ENCODE assay signal across 8 cellular contexts in genomic region chr11:118792642-118793124, GRCh38. TPM values are rescaled to one million over a fixed set of nuclear protein-coding genes. Genes with fewer than 3 reads are reported as not detected.
DNase-seq lines count a peak whose midpoint lies in the region; ATAC-seq lines count a peak whose summit lies in the region.

No MANE protein-coding gene starts in this region.

- H3K27ac ChIP-seq in CD4-positive, alpha-beta memory T cell (ENCODE audit: low read depth, low read length): peak overlapping the region; percentile 99
- H3K27ac ChIP-seq in temporal lobe (ENCODE audit: low read depth, low read length): peak overlapping the region; percentile 97

- H3K27me3 Mint-ChIP-seq in CD4-positive, alpha-beta memory T cell: no peaks in the 10 kb centered on the region
- H3K27me3 Mint-ChIP-seq in activated naive CD8-positive, alpha-beta T cell treated with anti-CD3 and anti-CD28 coated beads for 36 hours: no peaks in the 10 kb centered on the region

- intact Hi-C loops in CD4-positive, alpha-beta memory T cell (cut with micrococcal nuclease): loop anchor here (5.0 kb wide), 1 partner anchor 50 kb away; no protein-coding TSS in a partner anchor

- peaks cover 7 to 41% (median 10%) of the 10 kb centered on the region in 4 donors for H3K4me1 Mint-ChIP-seq in CD4-positive, alpha-beta memory T cell
- peaks cover 20% of the 10 kb centered on the region for H3K4me1 Mint-ChIP-seq in activated naive CD8-positive, alpha-beta T cell treated with anti-CD3 and anti-CD28 coated beads for 36 hours

- ATAC-seq in GM19395 (IDR thresholded peaks at IDR 0.05; ENCODE audit: unreplicated experiment): peak; percentile 81
- peak; percentile 45 for ATAC-seq in HG03571 (IDR thresholded peaks at IDR 0.05; ENCODE audit: unreplicated experiment)

- H3K36me3 ChIP-seq in CD4-positive, alpha-beta memory T cell (ENCODE audit: insufficient read depth, low read length): no peaks in the 10 kb centered on the region

- peaks cover 6 to 35% of the 10 kb centered on the region in 2 donors for H3K36me3 Mint-ChIP-seq in CD4-positive, alpha-beta memory T cell
- H3K36me3 Mint-ChIP-seq in activated naive CD8-positive, alpha-beta T cell treated with anti-CD3 and anti-CD28 coated beads for 36 hours: peaks cover 13% of the 10 kb centered on the region

- CTCF ChIA-PET in CD4-positive, alpha-beta memory T cell (lab: Charles Lee; ENCODE audit: partially characterized antibody): interaction anchor here (0.7 to 10.5 kb wide), 33 partner anchors 8 to 275 kb away, joined by 3 to 149 read pairs (median 4); partner anchors contain the start of genes BCL9L, CXCR5 and VPS11

- peak; percentile 64 to 77 (median 70) for DNase-seq in CD4-positive, alpha-beta memory T cell
- DNase-seq in SK-MEL-5 (ENCODE audit: low read depth, low spot score): peak; percentile 92
- DNase-seq in activated naive CD8-positive, alpha-beta T cell treated with anti-CD3 and anti-CD28 coated beads for 36 hours: peak; percentile 72
- peak; percentile 85 for DNase-seq in glomerular endothelial cell (ENCODE audit: extremely low read depth, low read depth, low spot score)
- DNase-seq in non-pigmented ciliary epithelial cell (ENCODE audit: low read depth): peak; percentile 81

- no peaks in the 10 kb centered on the region for H3K9me3 ChIP-seq in CD4-positive, alpha-beta memory T cell (ENCODE audit: control insufficient read depth in 1 of 2, low read length in 2 of 2)

- in situ Hi-C loops in SK-MEL-5 (cut with HindIII; ENCODE audit: low pct_unique_long_range_greater_than_20kb, low sequenced_read_pairs): loop anchor here (10.0 kb wide), 1 partner anchor 88 kb away; no protein-coding TSS in a partner anchor

- H3K4me1 ChIP-seq in CD4-positive, alpha-beta memory T cell (ENCODE audit: insufficient read depth, low read length): peaks cover 18% of the 10 kb centered on the region

- H3K27me3 ChIP-seq in CD4-positive, alpha-beta memory T cell (ENCODE audit: insufficient read depth, low read length): no peaks in the 10 kb centered on the region

- H3K4me3 Mint-ChIP-seq in CD4-positive, alpha-beta memory T cell: peak overlapping the region; percentile 95 to 100 (median 99)
- peak overlapping the region; percentile 100 for H3K4me3 Mint-ChIP-seq in activated naive CD8-positive, alpha-beta T cell treated with anti-CD3 and anti-CD28 coated beads for 36 hours

- H3K27ac Mint-ChIP-seq in CD4-positive, alpha-beta memory T cell: peak overlapping the region; percentile 98 to 100 (median 99)
- peak overlapping the region; percentile 100 for H3K27ac Mint-ChIP-seq in activated naive CD8-positive, alpha-beta T cell treated with anti-CD3 and anti-CD28 coated beads for 36 hours

- H3K4me3 ChIP-seq in CD4-positive, alpha-beta memory T cell (ENCODE audit: low read length in 2 of 2): peak overlapping the region; percentile 34 to 68

- POLR2A ChIA-PET in CD4-positive, alpha-beta memory T cell (lab: Charles Lee; ENCODE audit: partially characterized antibody): interaction anchor here (0.7 to 8.8 kb wide), 26 partner anchors 9 to 414 kb away, joined by 3 to 336 read pairs (median 8); partner anchors contain the start of genes ARCN1, CBL, CENATAC and HYOU1

- peaks cover 0 to 1% (median 0%) of the 10 kb centered on the region in 8 donors for H3K9me3 Mint-ChIP-seq in CD4-positive, alpha-beta memory T cell
- no peaks in the 10 kb centered on the region for H3K9me3 Mint-ChIP-seq in activated naive CD8-positive, alpha-beta T cell treated with anti-CD3 and anti-CD28 coated beads for 36 hours

RNA-seq across cellular contexts. Expression of gene DDX6, which starts 1.7 kb away (rescaled TPM):
- total RNA-seq in CD4-positive, alpha-beta memory T cell: 100 to 1,000 TPM; 299 to 304 TPM
- polyA plus RNA-seq in CD4-positive, alpha-beta memory T cell: 10 to 100 TPM; 74.6 to 90.9 TPM
- total RNA-seq in SK-MEL-5 (2014; rRNA removed; shearing (Covaris generic)): 56.5 and 59.2 TPM in 2 replicates
- 23.7 and 37.8 TPM in 2 replicates for polyA plus RNA-seq in SK-MEL-5 (2015; cell fraction: cytosol; rRNA removed)
- 12.7 and 16.6 TPM in 2 replicates for polyA plus RNA-seq in SK-MEL-5 (2015; cell fraction: nucleus; rRNA removed)
- total RNA-seq in activated naive CD8-positive, alpha-beta T cell treated with anti-CD3 and anti-CD28 coated beads for 36 hours: 100 to 1,000 TPM; 148 to 150 TPM
- total RNA-seq in glomerular endothelial cell (101 and 110 TPM in 2 replicates), temporal lobe (235 TPM)

Comparison
In these comparisons a context has a peak if more than half of its experiments do, and no peak if none do; other contexts are left out.
1. Peak in every context shown above with its lines: DNase-seq, ATAC-seq, H3K4me3 ChIP-seq and H3K27ac ChIP-seq.